ENCODE assay signal across 31 cellular contexts in the genomic region with DNA sequence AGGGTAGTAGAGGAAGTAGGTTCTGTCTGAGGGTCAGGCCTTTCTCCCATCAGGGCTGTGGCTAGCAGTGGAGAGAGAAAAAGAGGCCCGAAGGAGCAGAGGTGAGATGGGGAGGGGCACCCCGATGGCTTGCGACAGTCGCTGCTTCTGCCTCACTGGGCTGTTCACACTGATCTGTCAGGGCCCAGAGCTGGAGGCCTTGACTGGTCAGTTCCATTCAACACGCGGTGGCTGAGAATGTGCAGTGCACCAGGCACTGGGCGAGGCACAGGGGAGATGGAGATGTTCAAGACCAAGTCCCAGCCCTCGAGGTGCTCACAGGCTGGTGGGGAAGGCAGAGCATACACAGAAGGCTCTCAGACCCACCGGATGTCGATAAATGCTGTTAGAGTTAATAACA. TPM values are rescaled to one million over a fixed set of nuclear protein-coding genes. Genes with fewer than 3 reads are reported as not detected.
"Had no signal": no experiment of that assay in that cellular context is flagged by ENCODE, and none has a peak within 500 bp of the region (broad histone marks: within the 10 kb centered on the region; RNA-seq: fewer than 3 reads in every experiment).

No MANE protein-coding gene starts in this region.

- FAIRE-seq: colon had no signal

- H3K36me3 ChIP-seq: adrenal gland, esophagus muscularis mucosa, gastrocnemius medialis, heart left ventricle had no signal

- DNase-seq: activated CD4-positive, alpha-beta memory T cell treated with anti-CD3 and anti-CD28 coated beads, Interleukin-2, amount 10 ng/mL, durations not matched to agents 7 days and 5 days; activated CD4-positive, alpha-beta T cell treated with anti-CD3 and anti-CD28 coated beads for 1 hour; activated CD4-positive, alpha-beta T cell treated with anti-CD3 and anti-CD28 coated beads for 4 hours; activated CD4-positive, alpha-beta T cell treated with anti-CD3 and anti-CD28 coated beads, Interleukin-2, amount 10 ng/mL, durations not matched to agents 7 days and 5 days; activated CD4-positive, alpha-beta T cell treated with anti-CD3 and anti-CD28 coated beads, Interleukin-2, amount 50 U/mL, for 4 hours; activated CD8-positive, alpha-beta memory T cell treated with anti-CD3 and anti-CD28 coated beads, Interleukin-2, amount 50 U/mL, for 48 hours; activated naive CD4-positive, alpha-beta T cell treated with anti-CD3 and anti-CD28 coated beads for 36 hours; activated naive CD8-positive, alpha-beta T cell treated with anti-CD3 and anti-CD28 coated beads for 36 hours; activated naive CD8-positive, alpha-beta T cell treated with anti-CD3 and anti-CD28 coated beads, Interleukin-2, amount 50 U/mL, for 24 hours; activated T-cell treated with anti-CD3 and anti-CD28 coated beads for 4 hours; activated T-cell treated with anti-CD3 and anti-CD28 coated beads, Interleukin-2, amount 50 U/mL, for 24 hours; activated T-cell treated with anti-CD3 and anti-CD28 coated beads, Interleukin-2, amount 50 U/mL, for 72 hours; adrenal gland; amygdala; body of pancreas; caudate nucleus; cortex of kidney; dermis blood vessel endothelial cell; effector CD4-positive, alpha-beta T cell; effector memory CD8-positive, alpha-beta T cell; erythroblast; foreskin keratinocyte; gastrocnemius medialis; glutamatergic neuron; heart left ventricle; T-helper 2 cell had no signal

- H3K9me3 ChIP-seq: adrenal gland, body of pancreas, esophagus muscularis mucosa, gastrocnemius medialis, heart left ventricle had no signal

- H3K4me3 ChIP-seq: adrenal gland, body of pancreas, esophagus muscularis mucosa, gastrocnemius medialis, heart left ventricle had no signal

- H3K27me3 ChIP-seq: adrenal gland, body of pancreas had no signal

- H3K27ac ChIP-seq: adrenal gland, body of pancreas, esophagus muscularis mucosa, foreskin keratinocyte, gastrocnemius medialis, heart left ventricle, VCaP had no signal

- ATAC-seq: activated naive CD8-positive, alpha-beta T cell treated with anti-CD3 and anti-CD28 coated beads, Interleukin-2, amount 50 U/mL, for 24 hours; activated T-cell treated with anti-CD3 and anti-CD28 coated beads, Interleukin-2, amount 50 U/mL, for 72 hours; body of pancreas; effector memory CD8-positive, alpha-beta T cell; foreskin keratinocyte; gastrocnemius medialis; heart left ventricle; WTC11 had no signal

- H3K4me1 ChIP-seq: adrenal gland, body of pancreas, esophagus muscularis mucosa, foreskin keratinocyte, gastrocnemius medialis, heart left ventricle had no signal

RNA-seq across cellular contexts. Expression of gene SLC12A5, which starts 21.4 kb away (rescaled TPM):
- total RNA-seq: activated naive CD4-positive, alpha-beta T cell treated with anti-CD3 and anti-CD28 coated beads for 36 hours; body of pancreas; gastrocnemius medialis had no signal
- polyA plus RNA-seq: aorta, heart left ventricle had no signal

RNA-seq across cellular contexts. Expression of gene MMP9, which starts 41.7 kb away (rescaled TPM):
- total RNA-seq: activated CD4-positive, alpha-beta T cell treated with anti-CD3 and anti-CD28 coated beads, Interleukin-2, amount 10 ng/mL, durations not matched to agents 7 days and 5 days; activated naive CD4-positive, alpha-beta T cell treated with anti-CD3 and anti-CD28 coated beads for 36 hours; dermis blood vessel endothelial cell had no signal
